20 cellular contexts compared by ENCODE assay signal in genomic region chr6:56752534-56752933, GRCh38.
"Had no signal": no experiment of that assay in that cellular context is flagged by ENCODE, and none has a peak within 500 bp of the region (broad histone marks: within the 10 kb centered on the region; RNA-seq: fewer than 3 reads in every experiment).

No MANE protein-coding gene starts in this region.

- H3K36me3 Mint-ChIP-seq: activated CD4-positive, alpha-beta memory T cell treated with anti-CD3 and anti-CD28 coated beads for 36 hours; activated naive CD4-positive, alpha-beta T cell treated with anti-CD3 and anti-CD28 coated beads, Interleukin-2, amount 50 U/mL, for 24 hours; memory B cell; naive thymus-derived CD8-positive, alpha-beta T cell had no signal

- H3K4me1 Mint-ChIP-seq: activated naive CD4-positive, alpha-beta T cell treated with anti-CD3 and anti-CD28 coated beads, Interleukin-2, amount 50 U/mL, for 24 hours; memory B cell; naive thymus-derived CD8-positive, alpha-beta T cell had no signal

- H3K27me3 Mint-ChIP-seq: activated CD4-positive, alpha-beta memory T cell treated with anti-CD3 and anti-CD28 coated beads for 36 hours; activated naive CD4-positive, alpha-beta T cell treated with anti-CD3 and anti-CD28 coated beads, Interleukin-2, amount 50 U/mL, for 24 hours had no signal

- H3K27me3 ChIP-seq: adrenal gland, esophagus muscularis mucosa, right atrium auricular region, suprapubic skin, upper lobe of left lung had no signal

- H3K9me3 ChIP-seq: adrenal gland, esophagus muscularis mucosa, right atrium auricular region, suprapubic skin, upper lobe of left lung had no signal

- H3K9me3 Mint-ChIP-seq: activated CD4-positive, alpha-beta memory T cell treated with anti-CD3 and anti-CD28 coated beads for 36 hours; activated naive CD4-positive, alpha-beta T cell treated with anti-CD3 and anti-CD28 coated beads, Interleukin-2, amount 50 U/mL, for 24 hours; activated T-cell treated with anti-CD3 and anti-CD28 coated beads, Interleukin-2, amount 50 U/mL, for 4 hours; memory B cell; naive thymus-derived CD8-positive, alpha-beta T cell had no signal

- FAIRE-seq: kidney, small intestine had no signal

- H3K36me3 ChIP-seq: adrenal gland, esophagus muscularis mucosa, right atrium auricular region, suprapubic skin, upper lobe of left lung had no signal

- H3K4me3 Mint-ChIP-seq: activated CD4-positive, alpha-beta memory T cell treated with anti-CD3 and anti-CD28 coated beads for 36 hours; activated naive CD4-positive, alpha-beta T cell treated with anti-CD3 and anti-CD28 coated beads, Interleukin-2, amount 50 U/mL, for 24 hours; activated T-cell treated with anti-CD3 and anti-CD28 coated beads, Interleukin-2, amount 50 U/mL, for 4 hours; memory B cell; naive thymus-derived CD8-positive, alpha-beta T cell had no signal

- H3K27ac ChIP-seq: adrenal gland, esophagus muscularis mucosa, right atrium auricular region, suprapubic skin, upper lobe of left lung had no signal

- H3K27ac Mint-ChIP-seq: activated CD4-positive, alpha-beta memory T cell treated with anti-CD3 and anti-CD28 coated beads for 36 hours; activated naive CD4-positive, alpha-beta T cell treated with anti-CD3 and anti-CD28 coated beads, Interleukin-2, amount 50 U/mL, for 24 hours; memory B cell; naive thymus-derived CD8-positive, alpha-beta T cell had no signal

- H3K4me3 ChIP-seq: adrenal gland, esophagus muscularis mucosa, right atrium auricular region, suprapubic skin, upper lobe of left lung had no signal

- DNase-seq: activated CD4-positive, alpha-beta memory T cell treated with anti-CD3 and anti-CD28 coated beads for 36 hours; activated CD4-positive, alpha-beta T cell treated with anti-CD3 and anti-CD28 coated beads for 1 hour; activated effector memory CD4-positive, alpha-beta T cell treated with Interleukin-2 at 50 U/mL for 16 hours; activated T-cell treated with anti-CD3 and anti-CD28 coated beads, Interleukin-2, amount 50 U/mL, for 4 hours; adrenal gland; hippocampal formation; kidney; left ventricle myocardium superior; naive thymus-derived CD8-positive, alpha-beta T cell; nucleus accumbens; small intestine; stimulated activated CD4-positive, alpha-beta T cell treated with anti-CD3 and anti-CD28 coated beads, Interleukin-4, amount 100 ng/mL, for 4 hours; stimulated activated CD8-positive, alpha-beta memory T cell treated with anti-CD3 and anti-CD28 coated beads, Interleukin-4, amount 100 ng/mL, for 48 hours; stimulated activated naive CD8-positive, alpha-beta T cell treated with anti-CD3 and anti-CD28 coated beads, Interleukin-15, Interleukin-2, amounts not matched to agents 100 U/mL and 50 U/mL, for 24 hours had no signal
